Comparison of ENCODE assay signal across 9 cellular contexts in genomic region chr20:38615283-38615682, GRCh38. TPM values are rescaled to one million over a fixed set of nuclear protein-coding genes. Genes with fewer than 3 reads are reported as not detected.
"Had no signal": no experiment of that assay in that cellular context is flagged by ENCODE, and none has a peak within 500 bp of the region (broad histone marks: within the 10 kb centered on the region; RNA-seq: fewer than 3 reads in every experiment).

No MANE protein-coding gene starts in this region.

- FAIRE-seq: G401.6, GM12878, GM12891, GM12892, GM18507, GM19239 had no signal

- H3K4me3 ChIP-seq: GM12878 had no signal

- DNase-seq: GDM1, GF-D8 had no signal

- ATAC-seq: GM12878 had no signal

RNA-seq across cellular contexts. Expression of gene ARHGAP40, which starts 13.7 kb away (rescaled TPM):
- total RNA-seq: G401 had no signal

RNA-seq across cellular contexts. Expression of gene ADIG, which starts 34.3 kb away (rescaled TPM):
- total RNA-seq: G401, GM12878 had no signal
- polyA plus RNA-seq: GM12878 had no signal
